8 cellular contexts compared by ENCODE assay signal in the genomic region with DNA sequence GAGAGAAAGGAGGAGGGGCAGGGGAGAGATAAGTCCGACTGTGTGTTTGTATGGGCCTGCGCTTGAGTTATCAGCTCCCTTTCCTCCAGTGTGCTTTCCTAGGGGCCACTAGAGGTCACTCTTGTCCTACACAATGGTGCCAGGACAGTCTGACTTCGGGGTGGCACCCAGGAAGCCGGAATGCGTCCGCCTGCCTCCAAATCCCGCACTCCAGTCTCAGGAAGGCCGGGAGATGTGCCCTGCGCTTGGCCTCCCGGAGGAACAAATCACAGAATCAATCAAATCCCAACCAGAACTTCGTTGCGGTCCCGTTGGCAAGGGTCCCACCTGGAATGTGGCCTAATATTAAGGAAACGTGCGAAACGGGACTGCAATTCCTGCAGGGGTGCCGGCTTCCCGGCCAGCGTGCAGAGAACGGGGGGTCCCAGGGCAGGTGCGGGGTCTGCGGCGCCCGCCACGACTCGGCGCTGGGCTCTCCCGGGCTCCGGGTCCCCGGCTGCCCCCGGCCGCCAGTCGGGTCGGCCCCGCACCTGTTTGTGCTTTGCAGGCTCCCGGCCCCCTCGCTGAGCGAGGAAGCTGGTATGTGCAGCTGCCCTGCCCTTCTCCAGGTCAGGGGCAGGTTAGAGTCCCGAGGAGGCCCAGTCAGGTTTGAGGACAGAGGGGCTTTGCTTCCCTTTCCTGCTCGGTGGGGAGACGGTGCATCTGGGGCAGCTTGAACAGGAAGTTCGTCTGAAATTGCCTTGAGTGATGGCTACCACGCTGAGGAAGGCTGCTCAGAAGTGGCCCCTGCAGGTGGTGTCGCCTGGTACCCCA. TPM values are rescaled to one million over a fixed set of nuclear protein-coding genes. Genes with fewer than 3 reads are reported as not detected.
DNase-seq lines count a peak whose midpoint lies in the region; ATAC-seq and TF ChIP-seq lines count a peak whose summit lies in the region.

No MANE protein-coding gene starts in this region.

- no peaks in the 10 kb centered on the region for H3K79me2 ChIP-seq in parathyroid adenoma

- H3K4me1 Mint-ChIP-seq in activated naive CD8-positive, alpha-beta T cell treated with anti-CD3 and anti-CD28 coated beads, Interleukin-2, amount 10 ng/mL, durations not matched to agents 7 days and 5 days: peaks cover 5% of the 10 kb centered on the region

- no peaks in the 10 kb centered on the region for H3K9me3 Mint-ChIP-seq in activated naive CD8-positive, alpha-beta T cell treated with anti-CD3 and anti-CD28 coated beads, Interleukin-2, amount 10 ng/mL, durations not matched to agents 7 days and 5 days

- no peak overlapping the region for H3K27ac ChIP-seq in parathyroid adenoma

- POLR2A ChIA-PET in activated naive CD8-positive, alpha-beta T cell treated with anti-CD3 and anti-CD28 coated beads, Interleukin-2, amount 10 ng/mL, durations not matched to agents 7 days and 5 days (lab: Charles Lee): interaction anchor here (0.9 kb wide), 1 partner anchor 196 kb away, joined by 3 read pairs; no protein-coding TSS in a partner anchor

- H3K9ac ChIP-seq in parathyroid adenoma: no peak overlapping the region

- peak overlapping the region; percentile 86 for H3K27ac Mint-ChIP-seq in activated naive CD8-positive, alpha-beta T cell treated with anti-CD3 and anti-CD28 coated beads, Interleukin-2, amount 10 ng/mL, durations not matched to agents 7 days and 5 days

- peak overlapping the region; percentile 92 for H3K4me3 Mint-ChIP-seq in activated naive CD8-positive, alpha-beta T cell treated with anti-CD3 and anti-CD28 coated beads, Interleukin-2, amount 10 ng/mL, durations not matched to agents 7 days and 5 days

- peak; percentile 100 for ATAC-seq in SK-N-SH treated with all-trans-retinoic acid at 6 μM for 48 hours
- ATAC-seq in activated naive CD8-positive, alpha-beta T cell treated with anti-CD3 and anti-CD28 coated beads, Interleukin-2, amount 10 ng/mL, durations not matched to agents 7 days and 5 days (ENCODE audit: low read depth): peak; percentile 98

- H3K36me3 Mint-ChIP-seq in activated naive CD8-positive, alpha-beta T cell treated with anti-CD3 and anti-CD28 coated beads, Interleukin-2, amount 10 ng/mL, durations not matched to agents 7 days and 5 days: no peaks in the 10 kb centered on the region

- H3K4me2 ChIP-seq in parathyroid adenoma (ENCODE audit: low read length): peak overlapping the region; percentile 80

- peak; percentile 75 for TF ChIP-seq CTCF in parathyroid adenoma (IDR thresholded peaks at IDR 0.05)

- H3K27me3 Mint-ChIP-seq in activated naive CD8-positive, alpha-beta T cell treated with anti-CD3 and anti-CD28 coated beads, Interleukin-2, amount 10 ng/mL, durations not matched to agents 7 days and 5 days: peaks cover 25% of the 10 kb centered on the region

- peak; percentile 85 for DNase-seq in HCEC 1CT
- DNase-seq in M059J (ENCODE audit: low read depth): peak; percentile 84
- peak; percentile 65 for DNase-seq in activated naive CD8-positive, alpha-beta T cell treated with anti-CD3 and anti-CD28 coated beads, Interleukin-2, amount 10 ng/mL, durations not matched to agents 7 days and 5 days
- peak; percentile 85 for DNase-seq in cardiac septum (ENCODE audit: low spot score)
- peak; percentile 83 for DNase-seq in ureter (ENCODE audit: low spot score)

- H2AFZ ChIP-seq in parathyroid adenoma: peak overlapping the region; percentile 96

- peaks cover 3% of the 10 kb centered on the region for H3K4me1 ChIP-seq in parathyroid adenoma

- no peaks in the 10 kb centered on the region for H3K27me3 ChIP-seq in parathyroid adenoma (ENCODE audit: control insufficient read depth, insufficient read depth, low read length)

- H3K9me3 ChIP-seq in parathyroid adenoma (ENCODE audit: control insufficient read depth, low read length): no peaks in the 10 kb centered on the region

- peak overlapping the region; percentile 39; the same call in 1 of the 2 replicates for H3K4me3 ChIP-seq in GM08714 (ENCODE audit: low read length)
- H3K4me3 ChIP-seq in parathyroid adenoma (ENCODE audit: low read depth, low read length): peak overlapping the region; percentile 44

- intact Hi-C loops in cardiac septum (cut with DNase I): loop anchor here (2.0 to 10.0 kb wide), 4 partner anchors 40 to 779 kb away; no protein-coding TSS in a partner anchor

- H3K36me3 ChIP-seq in parathyroid adenoma (ENCODE audit: control insufficient read depth, insufficient read depth, low read length): no peaks in the 10 kb centered on the region

TF ChIP-seq in SK-N-SH treated with all-trans-retinoic acid at 6 μM for 48 hours, 23 proteins besides CTCF, POLR2A, EP300 and RAD21 (continues in another document):
- TF ChIP-seq ZFP3 (CRISPR knock-in tag; IDR thresholded peaks at IDR 0.05): no peak
- TF ChIP-seq RARB (CRISPR knock-in tag; IDR thresholded peaks at IDR 0.05): no peak
- TF ChIP-seq, protein P1, sequence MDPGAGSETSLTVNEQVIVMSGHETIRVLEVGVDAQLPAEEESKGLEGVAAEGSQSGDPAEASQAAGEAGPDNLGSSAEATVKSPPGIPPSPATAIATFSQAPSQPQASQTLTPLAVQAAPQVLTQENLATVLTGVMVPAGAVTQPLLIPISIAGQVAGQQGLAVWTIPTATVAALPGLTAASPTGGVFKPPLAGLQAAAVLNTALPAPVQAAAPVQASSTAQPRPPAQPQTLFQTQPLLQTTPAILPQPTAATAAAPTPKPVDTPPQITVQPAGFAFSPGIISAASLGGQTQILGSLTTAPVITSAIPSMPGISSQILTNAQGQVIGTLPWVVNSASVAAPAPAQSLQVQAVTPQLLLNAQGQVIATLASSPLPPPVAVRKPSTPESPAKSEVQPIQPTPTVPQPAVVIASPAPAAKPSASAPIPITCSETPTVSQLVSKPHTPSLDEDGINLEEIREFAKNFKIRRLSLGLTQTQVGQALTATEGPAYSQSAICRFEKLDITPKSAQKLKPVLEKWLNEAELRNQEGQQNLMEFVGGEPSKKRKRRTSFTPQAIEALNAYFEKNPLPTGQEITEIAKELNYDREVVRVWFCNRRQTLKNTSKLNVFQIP (CRISPR knock-in tag; IDR thresholded peaks at IDR 0.05; ENCODE audit: borderline replicate concordance, low read depth): no peak
- no peak for TF ChIP-seq OSR1 (CRISPR knock-in tag; IDR thresholded peaks at IDR 0.05)
- no peak for TF ChIP-seq TCF4 (CRISPR knock-in tag; IDR thresholded peaks at IDR 0.05; ENCODE audit: borderline replicate concordance)
- TF ChIP-seq, protein P2, sequence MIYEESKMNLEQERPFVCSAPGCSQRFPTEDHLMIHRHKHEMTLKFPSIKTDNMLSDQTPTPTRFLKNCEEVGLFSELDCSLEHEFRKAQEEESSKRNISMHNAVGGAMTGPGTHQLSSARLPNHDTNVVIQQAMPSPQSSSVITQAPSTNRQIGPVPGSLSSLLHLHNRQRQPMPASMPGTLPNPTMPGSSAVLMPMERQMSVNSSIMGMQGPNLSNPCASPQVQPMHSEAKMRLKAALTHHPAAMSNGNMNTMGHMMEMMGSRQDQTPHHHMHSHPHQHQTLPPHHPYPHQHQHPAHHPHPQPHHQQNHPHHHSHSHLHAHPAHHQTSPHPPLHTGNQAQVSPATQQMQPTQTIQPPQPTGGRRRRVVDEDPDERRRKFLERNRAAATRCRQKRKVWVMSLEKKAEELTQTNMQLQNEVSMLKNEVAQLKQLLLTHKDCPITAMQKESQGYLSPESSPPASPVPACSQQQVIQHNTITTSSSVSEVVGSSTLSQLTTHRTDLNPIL (CRISPR knock-in tag; IDR thresholded peaks at IDR 0.05; ENCODE audit: low read depth): no peak
- TF ChIP-seq ZFP30 (CRISPR knock-in tag; IDR thresholded peaks at IDR 0.05): no peak
- TF ChIP-seq CSDC2 (CRISPR knock-in tag; IDR thresholded peaks at IDR 0.05): no peak
- no peak for TF ChIP-seq ZC3H10 (CRISPR knock-in tag; IDR thresholded peaks at IDR 0.05)
- TF ChIP-seq, protein P3, sequence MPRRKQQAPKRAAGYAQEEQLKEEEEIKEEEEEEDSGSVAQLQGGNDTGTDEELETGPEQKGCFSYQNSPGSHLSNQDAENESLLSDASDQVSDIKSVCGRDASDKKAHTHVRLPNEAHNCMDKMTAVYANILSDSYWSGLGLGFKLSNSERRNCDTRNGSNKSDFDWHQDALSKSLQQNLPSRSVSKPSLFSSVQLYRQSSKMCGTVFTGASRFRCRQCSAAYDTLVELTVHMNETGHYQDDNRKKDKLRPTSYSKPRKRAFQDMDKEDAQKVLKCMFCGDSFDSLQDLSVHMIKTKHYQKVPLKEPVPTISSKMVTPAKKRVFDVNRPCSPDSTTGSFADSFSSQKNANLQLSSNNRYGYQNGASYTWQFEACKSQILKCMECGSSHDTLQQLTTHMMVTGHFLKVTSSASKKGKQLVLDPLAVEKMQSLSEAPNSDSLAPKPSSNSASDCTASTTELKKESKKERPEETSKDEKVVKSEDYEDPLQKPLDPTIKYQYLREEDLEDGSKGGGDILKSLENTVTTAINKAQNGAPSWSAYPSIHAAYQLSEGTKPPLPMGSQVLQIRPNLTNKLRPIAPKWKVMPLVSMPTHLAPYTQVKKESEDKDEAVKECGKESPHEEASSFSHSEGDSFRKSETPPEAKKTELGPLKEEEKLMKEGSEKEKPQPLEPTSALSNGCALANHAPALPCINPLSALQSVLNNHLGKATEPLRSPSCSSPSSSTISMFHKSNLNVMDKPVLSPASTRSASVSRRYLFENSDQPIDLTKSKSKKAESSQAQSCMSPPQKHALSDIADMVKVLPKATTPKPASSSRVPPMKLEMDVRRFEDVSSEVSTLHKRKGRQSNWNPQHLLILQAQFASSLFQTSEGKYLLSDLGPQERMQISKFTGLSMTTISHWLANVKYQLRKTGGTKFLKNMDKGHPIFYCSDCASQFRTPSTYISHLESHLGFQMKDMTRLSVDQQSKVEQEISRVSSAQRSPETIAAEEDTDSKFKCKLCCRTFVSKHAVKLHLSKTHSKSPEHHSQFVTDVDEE (CRISPR knock-in tag; IDR thresholded peaks at IDR 0.05): no peak

RNA-seq across cellular contexts. Expression of a gene that starts 21.0 kb away (rescaled TPM):
- 31.7 and 32.2 TPM in 2 replicates for total RNA-seq in M059J (2014; rRNA removed; shearing (Covaris generic))
- total RNA-seq in activated naive CD8-positive, alpha-beta T cell treated with anti-CD3 and anti-CD28 coated beads, Interleukin-2, amount 10 ng/mL, durations not matched to agents 7 days and 5 days: 10 to 100 TPM; 88.5 to 91.9 TPM
- total RNA-seq in cardiac septum: 34.8 TPM
- 63.3 TPM for total RNA-seq in ureter

RNA-seq across cellular contexts. Expression of a gene that starts 52.7 kb away (rescaled TPM):
- total RNA-seq in M059J (2014; rRNA removed; shearing (Covaris generic)): 0.54 and 1.0 TPM in 2 replicates
- 10 to 100 TPM; 14.0 to 18.0 TPM for total RNA-seq in activated naive CD8-positive, alpha-beta T cell treated with anti-CD3 and anti-CD28 coated beads, Interleukin-2, amount 10 ng/mL, durations not matched to agents 7 days and 5 days
- total RNA-seq in cardiac septum (11.7 TPM), ureter (25.8 TPM)
